ENCODE assay signal across 23 cellular contexts in genomic region chr19:40685016-40685526, GRCh38. TPM values are rescaled to one million over a fixed set of nuclear protein-coding genes. Genes with fewer than 3 reads are reported as not detected.
DNase-seq lines count a peak whose midpoint lies in the region; ATAC-seq and TF ChIP-seq lines count a peak whose summit lies in the region.
"Had no signal": no experiment of that assay in that cellular context is flagged by ENCODE, and none has a peak within 500 bp of the region (broad histone marks: within the 10 kb centered on the region; RNA-seq: fewer than 3 reads in every experiment).

No MANE protein-coding gene starts in this region.

- no peaks in the 10 kb centered on the region for H3K27me3 ChIP-seq in breast epithelium
- H3K27me3 ChIP-seq: MG63 had no signal

- intact Hi-C loops in MCF 10A (cut with micrococcal nuclease): no loop called here
- intact Hi-C loops in breast epithelium (cut with DNase I; ENCODE audit: low total_unique reads): no loop called here

- no peak overlapping the region for H3K4me3 Mint-ChIP-seq in MCF 10A (ENCODE audit: unreplicated experiment)
- H3K4me3 Mint-ChIP-seq in brain: peak overlapping the region in 1 of 5 experiments; percentile 79
- H3K4me3 Mint-ChIP-seq in memory B cell: no peak overlapping the region
- H3K4me3 Mint-ChIP-seq in type B pancreatic cell: no peak overlapping the region
- H3K4me3 Mint-ChIP-seq: HFFc6 had no signal

- TF ChIP-seq POLR2A in breast epithelium (IDR thresholded peaks at IDR 0.05): no peak

- POLR2A ChIA-PET in MCF 10A (lab: Yijun Ruan, JAX): interaction anchor here (0.9 to 1.3 kb wide), 3 partner anchors 22 to 65 kb away, joined by 4 to 9 read pairs (median 4); partner anchors contain the start of genes ACTMAP, COQ8B and ITPKC

- no peaks in the 10 kb centered on the region for H3K9me3 ChIP-seq in breast epithelium
- H3K9me3 ChIP-seq: MG63 had no signal

- H3K36me3 Mint-ChIP-seq in MCF 10A (ENCODE audit: insufficient read depth, unreplicated experiment) (peaks cover 25% of the 10 kb centered on the region), brain (peaks cover 52% of the 10 kb centered on the region), memory B cell (peaks cover 16% of the 10 kb centered on the region), type B pancreatic cell (peaks cover 12% of the 10 kb centered on the region)

- peaks cover 3% of the 10 kb centered on the region for H3K36me3 ChIP-seq in breast epithelium

- H3K4me1 ChIP-seq in breast epithelium: peaks cover 0 to 3% of the 10 kb centered on the region in 2 donors

- no TSS peak for BruUV-seq in MCF 10A (replicated peaks; lab: Mats Ljungman, UMichigan)

- TF ChIP-seq CTCF in MCF 10A (IDR thresholded peaks at IDR 0.05; ENCODE audit: unreplicated experiment): no peak
- TF ChIP-seq CTCF in breast epithelium (IDR thresholded peaks at IDR 0.05): no peak
- no peak for TF ChIP-seq CTCF in brain (conservative IDR thresholded peaks at IDR 0.05)
- TF ChIP-seq CTCF in type B pancreatic cell (conservative IDR thresholded peaks at IDR 0.05): no peak

- H3K4me1 Mint-ChIP-seq in MCF 10A (ENCODE audit: insufficient read depth, unreplicated experiment) (peaks cover 18% of the 10 kb centered on the region), brain (no peaks in the 10 kb centered on the region), memory B cell (peaks cover 14% of the 10 kb centered on the region), type B pancreatic cell (ENCODE audit: unreplicated experiment) (peaks cover 3% of the 10 kb centered on the region)
- H3K4me1 Mint-ChIP-seq: CD8-positive, alpha-beta memory T cell had no signal

- CTCF ChIA-PET in MCF 10A (lab: Yijun Ruan, JAX): interaction anchor here (0.9 to 1.3 kb wide), 2 partner anchors 22 kb away, joined by 3 to 4 read pairs; no protein-coding TSS in a partner anchor

- no peak overlapping the region for H3K27ac ChIP-seq in breast epithelium

- H3K9me3 Mint-ChIP-seq in MCF 10A (ENCODE audit: unreplicated experiment): no peaks in the 10 kb centered on the region
- no peaks in the 10 kb centered on the region for H3K9me3 Mint-ChIP-seq in brain
- H3K9me3 Mint-ChIP-seq in memory B cell: no peaks in the 10 kb centered on the region
- H3K9me3 Mint-ChIP-seq in type B pancreatic cell: no peaks in the 10 kb centered on the region
- H3K9me3 Mint-ChIP-seq: CD8-positive, alpha-beta memory T cell; HFFc6 had no signal

- ATAC-seq in memory B cell (ENCODE audit: low read depth) (no peak), GM18511 (IDR thresholded peaks at IDR 0.05; ENCODE audit: unreplicated experiment) (no peak)
- ATAC-seq: Right ventricle myocardium inferior had no signal

- DNase-seq in MCF 10A (ENCODE audit: unreplicated experiment) (no peak), breast epithelium (ENCODE audit: low spot score in 2 of 2) (no peak), memory B cell (ENCODE audit: low spot score in 2 of 2) (no peak), type B pancreatic cell (ENCODE audit: extremely low spot score, unreplicated experiment) (no peak), germinal center (ENCODE audit: low spot score) (no peak), D341Med (ENCODE audit: low spot score) (no peak)
- DNase-seq: 8988T; AML-193; C1 segment of cervical spinal cord; Calu3; CD8-positive, alpha-beta memory T cell; HFFc6; Kasumi-1; MG63; NCI-H1417; NCI-H1694 treated with DMSO at 0.1 percent for 48 hours; NCI-H2081 treated with DMSO at 0.1 percent for 48 hours; NCI-H2171 treated with DMSO at 0.1 percent for 48 hours; NCI-H524 treated with DMSO at 0.1 percent for 48 hours; NCI-H82 had no signal

- no peak overlapping the region for H3K4me3 ChIP-seq in breast epithelium
- H3K4me3 ChIP-seq: MG63 had no signal

- H3K27me3 Mint-ChIP-seq in MCF 10A (ENCODE audit: insufficient read depth, unreplicated experiment) (no peaks in the 10 kb centered on the region), brain (no peaks in the 10 kb centered on the region), memory B cell (no peaks in the 10 kb centered on the region), type B pancreatic cell (no peaks in the 10 kb centered on the region)
- H3K27me3 Mint-ChIP-seq: CD8-positive, alpha-beta memory T cell had no signal

- H3K27ac Mint-ChIP-seq in MCF 10A (ENCODE audit: low read depth, unreplicated experiment) (peak overlapping the region; percentile 43), brain (peak overlapping the region; percentile 9 to 72 (median 70)), memory B cell (peak overlapping the region; percentile 80), type B pancreatic cell (peak overlapping the region; percentile 95)
- H3K27ac Mint-ChIP-seq: HFFc6 had no signal

RNA-seq across cellular contexts. Expression of gene NUMBL, which starts 5.4 kb away (rescaled TPM):
- total RNA-seq in MCF 10A (2022) (18.4 and 21.1 TPM in 2 replicates), breast epithelium (10 to 100 TPM; 24.6 to 34.7 (median 30.9) TPM), type B pancreatic cell (ENCODE audit: low replicate concordance) (16.2 and 28.9 TPM in 2 replicates)
- polyA plus RNA-seq in brain (ENCODE audit: insufficient read depth, low read depth, low replicate concordance): 27.2 TPM

RNA-seq across cellular contexts. Expression of gene COQ8B, which starts 31.6 kb away (rescaled TPM):
- total RNA-seq in MCF 10A (2022): 41.7 and 46.7 TPM in 2 replicates
- 10 to 100 TPM; 28.2 to 50.8 (median 45.7) TPM for total RNA-seq in breast epithelium
- polyA plus RNA-seq in brain (ENCODE audit: insufficient read depth, low read depth, low replicate concordance): 36.4 TPM
- total RNA-seq in type B pancreatic cell (ENCODE audit: low replicate concordance): 39.9 and 48.4 TPM in 2 replicates

RNA-seq across cellular contexts. Expression of gene ITPKC, which starts 31.8 kb away (rescaled TPM):
- total RNA-seq in MCF 10A (2022) (27.1 and 33.2 TPM in 2 replicates), breast epithelium (10 to 100 TPM; 41.8 to 71.6 (median 55.1) TPM), type B pancreatic cell (ENCODE audit: low replicate concordance) (22.4 and 46.1 TPM in 2 replicates)
- 9.1 TPM for polyA plus RNA-seq in brain (ENCODE audit: insufficient read depth, low read depth, low replicate concordance)

Comparison
In these comparisons a context has a peak if more than half of its experiments do, and no peak if none do; other contexts are left out.
1. H3K27ac Mint-ChIP-seq: peak in every context shown above with its lines; median percentile 95 in type B pancreatic cell; 80 in memory B cell; 70 in brain; 43 in MCF 10A.